14 cellular contexts compared by ENCODE assay signal in genomic region chr14:56808314-56809201, GRCh38. TPM values are rescaled to one million over a fixed set of nuclear protein-coding genes. Genes with fewer than 3 reads are reported as not detected.
DNase-seq lines count a peak whose midpoint lies in the region; ATAC-seq lines count a peak whose summit lies in the region.
"Had no signal": no experiment of that assay in that cellular context is flagged by ENCODE, and none has a peak within 500 bp of the region (broad histone marks: within the 10 kb centered on the region; RNA-seq: fewer than 3 reads in every experiment).

No MANE protein-coding gene starts in this region.

- DNase-seq in activated naive CD4-positive, alpha-beta T cell treated with anti-CD3 and anti-CD28 coated beads for 36 hours = no peak
- DNase-seq in activated naive CD4-positive, alpha-beta T cell treated with Interleukin-2 at 50 U/mL for 16 hours = no peak
- DNase-seq in activated naive CD8-positive, alpha-beta T cell treated with anti-CD3 and anti-CD28 coated beads for 36 hours = no peak
- DNase-seq in left kidney (ENCODE audit: low read depth, low spot score) (peak; percentile 56), NCI-H187 treated with DMSO at 0.1 percent for 48 hours (lab: John Stamatoyannopoulos, UW) (no peak)
- DNase-seq in stimulated activated naive B cell treated with anti-CD40 and anti-IgM and Interleukin-4, amounts not matched to agents 10 μg/mL and 1 μg/mL and 100 μg/mL, for 72 hours = no peak
- no peak for DNase-seq in NK-92 treated with Interleukin-12 subunit alpha and Interleukin-12 subunit beta, amount 100 ng/mL, for 24 hours (lab: John Stamatoyannopoulos, UW)
- DNase-seq: activated CD4-positive, alpha-beta T cell treated with anti-CD3 and anti-CD28 coated beads, Interleukin-2, amount 50 U/mL, for 48 hours; foreskin fibroblast; NCI-H226 had no signal

- H3K27ac Mint-ChIP-seq in activated naive CD4-positive, alpha-beta T cell treated with anti-CD3 and anti-CD28 coated beads for 36 hours = no peak overlapping the region
- no peak overlapping the region for H3K27ac Mint-ChIP-seq in activated naive CD8-positive, alpha-beta T cell treated with anti-CD3 and anti-CD28 coated beads for 36 hours
- peak overlapping the region; percentile 84 for H3K27ac Mint-ChIP-seq in stimulated activated naive B cell treated with anti-CD40 and anti-IgM and Interleukin-4, amounts not matched to agents 10 μg/mL and 1 μg/mL and 100 μg/mL, for 72 hours
- H3K27ac Mint-ChIP-seq in activated T-helper 17 cell treated with anti-CD3 and anti-CD28 coated beads, Interleukin-2, amount 50 U/mL, for 72 hours = no peak overlapping the region

- intact Hi-C loops in activated naive CD4-positive, alpha-beta T cell treated with anti-CD3 and anti-CD28 coated beads for 36 hours (cut with micrococcal nuclease) = loop anchor here (10.0 kb wide), 1 partner anchor 256 kb away; no protein-coding TSS in a partner anchor

- H3K36me3 Mint-ChIP-seq in activated naive CD4-positive, alpha-beta T cell treated with anti-CD3 and anti-CD28 coated beads for 36 hours (ENCODE audit: low read depth) = peaks cover 3% of the 10 kb centered on the region
- peaks cover 24% of the 10 kb centered on the region for H3K36me3 Mint-ChIP-seq in activated naive CD8-positive, alpha-beta T cell treated with anti-CD3 and anti-CD28 coated beads for 36 hours
- peaks cover 9 to 11% of the 10 kb centered on the region in 2 donors for H3K36me3 Mint-ChIP-seq in stimulated activated naive B cell treated with anti-CD40 and anti-IgM and Interleukin-4, amounts not matched to agents 10 μg/mL and 1 μg/mL and 100 μg/mL, for 72 hours
- peaks cover 19% of the 10 kb centered on the region for H3K36me3 Mint-ChIP-seq in activated T-helper 17 cell treated with anti-CD3 and anti-CD28 coated beads, Interleukin-2, amount 50 U/mL, for 72 hours (ENCODE audit: low read depth)

- ATAC-seq in stimulated activated naive B cell treated with anti-CD40 and anti-IgM and Interleukin-4, amounts not matched to agents 10 μg/mL and 1 μg/mL and 100 μg/mL, for 72 hours (replicated peaks) = no peak
- ATAC-seq in activated T-helper 17 cell treated with anti-CD3 and anti-CD28 coated beads, Interleukin-2, amount 50 U/mL, for 72 hours (replicated peaks) = no peak

- H3K4me1 Mint-ChIP-seq in activated naive CD4-positive, alpha-beta T cell treated with anti-CD3 and anti-CD28 coated beads for 36 hours (ENCODE audit: low read depth) = peaks cover 32% of the 10 kb centered on the region
- H3K4me1 Mint-ChIP-seq in activated naive CD8-positive, alpha-beta T cell treated with anti-CD3 and anti-CD28 coated beads for 36 hours = peaks cover 29% of the 10 kb centered on the region
- H3K4me1 Mint-ChIP-seq in stimulated activated naive B cell treated with anti-CD40 and anti-IgM and Interleukin-4, amounts not matched to agents 10 μg/mL and 1 μg/mL and 100 μg/mL, for 72 hours = peaks cover 9 to 24% of the 10 kb centered on the region in 2 donors
- H3K4me1 Mint-ChIP-seq in activated T-helper 17 cell treated with anti-CD3 and anti-CD28 coated beads, Interleukin-2, amount 50 U/mL, for 72 hours = peaks cover 7% of the 10 kb centered on the region

- peaks cover 1% of the 10 kb centered on the region for H3K9me3 Mint-ChIP-seq in activated naive CD4-positive, alpha-beta T cell treated with anti-CD3 and anti-CD28 coated beads for 36 hours
- H3K9me3 Mint-ChIP-seq in activated naive CD8-positive, alpha-beta T cell treated with anti-CD3 and anti-CD28 coated beads for 36 hours = peaks cover 17% of the 10 kb centered on the region
- peaks cover 3 to 10% of the 10 kb centered on the region in 2 donors for H3K9me3 Mint-ChIP-seq in stimulated activated naive B cell treated with anti-CD40 and anti-IgM and Interleukin-4, amounts not matched to agents 10 μg/mL and 1 μg/mL and 100 μg/mL, for 72 hours
- H3K9me3 Mint-ChIP-seq in activated T-helper 17 cell treated with anti-CD3 and anti-CD28 coated beads, Interleukin-2, amount 50 U/mL, for 72 hours = peaks cover 8% of the 10 kb centered on the region
- H3K9me3 Mint-ChIP-seq: central memory CD8-positive, alpha-beta T cell had no signal

- H3K27me3 Mint-ChIP-seq in activated naive CD4-positive, alpha-beta T cell treated with anti-CD3 and anti-CD28 coated beads for 36 hours (ENCODE audit: low read depth) = peaks cover 79% of the 10 kb centered on the region
- peaks cover 93% of the 10 kb centered on the region for H3K27me3 Mint-ChIP-seq in activated naive CD8-positive, alpha-beta T cell treated with anti-CD3 and anti-CD28 coated beads for 36 hours
- peaks cover 79 to 89% of the 10 kb centered on the region in 2 donors for H3K27me3 Mint-ChIP-seq in stimulated activated naive B cell treated with anti-CD40 and anti-IgM and Interleukin-4, amounts not matched to agents 10 μg/mL and 1 μg/mL and 100 μg/mL, for 72 hours
- H3K27me3 Mint-ChIP-seq in activated T-helper 17 cell treated with anti-CD3 and anti-CD28 coated beads, Interleukin-2, amount 50 U/mL, for 72 hours = peaks cover 73% of the 10 kb centered on the region

- CTCF ChIA-PET in activated naive CD4-positive, alpha-beta T cell treated with anti-CD3 and anti-CD28 coated beads for 36 hours (lab: Charles Lee) = no interaction called here

- H3K4me3 Mint-ChIP-seq in activated naive CD4-positive, alpha-beta T cell treated with anti-CD3 and anti-CD28 coated beads for 36 hours = peak overlapping the region; percentile 18
- peak overlapping the region; percentile 45 for H3K4me3 Mint-ChIP-seq in activated naive CD8-positive, alpha-beta T cell treated with anti-CD3 and anti-CD28 coated beads for 36 hours
- peak overlapping the region; percentile 35 to 60 for H3K4me3 Mint-ChIP-seq in stimulated activated naive B cell treated with anti-CD40 and anti-IgM and Interleukin-4, amounts not matched to agents 10 μg/mL and 1 μg/mL and 100 μg/mL, for 72 hours
- no peak overlapping the region for H3K4me3 Mint-ChIP-seq in activated T-helper 17 cell treated with anti-CD3 and anti-CD28 coated beads, Interleukin-2, amount 50 U/mL, for 72 hours
- H3K4me3 Mint-ChIP-seq: central memory CD8-positive, alpha-beta T cell had no signal

RNA-seq across cellular contexts. Expression of gene OTX2, which starts 1.7 kb away (rescaled TPM):
- total RNA-seq in activated naive CD4-positive, alpha-beta T cell treated with anti-CD3 and anti-CD28 coated beads for 36 hours = not detected
- not detected for total RNA-seq in activated naive CD8-positive, alpha-beta T cell treated with anti-CD3 and anti-CD28 coated beads for 36 hours
- total RNA-seq in activated T-helper 17 cell treated with anti-CD3 and anti-CD28 coated beads, Interleukin-2, amount 50 U/mL, for 72 hours = not detected
- total RNA-seq: LHCN-M2, SK-MEL-5 had no signal
